Comparison of ENCODE assay signal across 8 cellular contexts in genomic region chr13:46354143-46355087, GRCh38. TPM values are rescaled to one million over a fixed set of nuclear protein-coding genes. Genes with fewer than 3 reads are reported as not detected.
A peak's percentile ranks its signal among the peaks of the same experiment; 100 is the strongest.
DNase-seq lines count a peak whose midpoint lies in the region; ATAC-seq and TF ChIP-seq lines count a peak whose summit lies in the region.

No MANE protein-coding gene starts in this region.

- H3K36me3 ChIP-seq in GM06990 (ENCODE audit: control insufficient read depth, insufficient read depth, low read length), result no peaks in the 10 kb centered on the region; the same call in none of the 2 replicates

- peaks cover 29% of the 10 kb centered on the region for H3K9me3 Mint-ChIP-seq in activated T-helper 1 cell treated with anti-CD3 and anti-CD28 coated beads, Interleukin-12 subunit alpha, Interleukin-12 subunit beta, Interleukin-2, Interleukin-4 antibody, amounts not matched to agents 30 ng/mL and 10 ng/mL and 1 ng/mL, durations not matched to agents 14 hours and 24 hours and 36 hours

- intact Hi-C loops in activated T-helper 1 cell treated with anti-CD3 and anti-CD28 coated beads, Interleukin-12 subunit alpha, Interleukin-12 subunit beta, Interleukin-2, Interleukin-4 antibody, amounts not matched to agents 30 ng/mL and 10 ng/mL and 1 ng/mL, durations not matched to agents 14 hours and 24 hours and 36 hours (cut with micrococcal nuclease), result loop anchor here (1.0 to 10.0 kb wide), 6 partner anchors 13 to 300 kb away; partner anchors contain the start of gene RUBCNL

- peak overlapping the region; percentile 3 for H3K4me3 Mint-ChIP-seq in activated T-helper 1 cell treated with anti-CD3 and anti-CD28 coated beads, Interleukin-12 subunit alpha, Interleukin-12 subunit beta, Interleukin-2, Interleukin-4 antibody, amounts not matched to agents 30 ng/mL and 10 ng/mL and 1 ng/mL, durations not matched to agents 14 hours and 24 hours and 36 hours

- no peaks in the 10 kb centered on the region for H3K27me3 Mint-ChIP-seq in activated T-helper 1 cell treated with anti-CD3 and anti-CD28 coated beads, Interleukin-12 subunit alpha, Interleukin-12 subunit beta, Interleukin-2, Interleukin-4 antibody, amounts not matched to agents 30 ng/mL and 10 ng/mL and 1 ng/mL, durations not matched to agents 14 hours and 24 hours and 36 hours (ENCODE audit: insufficient read depth)

- peak; percentile 37 for DNase-seq in GM06990 (ENCODE audit: extremely low read depth, insufficient read length)
- peak; percentile 53 for DNase-seq in activated T-helper 1 cell treated with anti-CD3 and anti-CD28 coated beads, Interleukin-12 subunit alpha, Interleukin-12 subunit beta, Interleukin-2, Interleukin-4 antibody, amounts not matched to agents 30 ng/mL and 10 ng/mL and 1 ng/mL, durations not matched to agents 14 hours and 24 hours and 36 hours (ENCODE audit: low spot score)
- DNase-seq in myocyte (ENCODE audit: low read depth), result peak; percentile 92
- DNase-seq in cerebellum (ENCODE audit: low spot score), result no peak
- no peak for DNase-seq in COR-L47 (lab: John Stamatoyannopoulos, UW)
- no peak for DNase-seq in NK-92 (lab: John Stamatoyannopoulos, UW; ENCODE audit: unreplicated experiment)

- H3K27me3 ChIP-seq in GM06990 (replicated peaks; ENCODE audit: control insufficient read depth, insufficient read depth, low read length), result no peaks in the 10 kb centered on the region

- H3K36me3 Mint-ChIP-seq in activated T-helper 1 cell treated with anti-CD3 and anti-CD28 coated beads, Interleukin-12 subunit alpha, Interleukin-12 subunit beta, Interleukin-2, Interleukin-4 antibody, amounts not matched to agents 30 ng/mL and 10 ng/mL and 1 ng/mL, durations not matched to agents 14 hours and 24 hours and 36 hours (ENCODE audit: low read depth), result peaks cover 21% of the 10 kb centered on the region

- peaks cover 22% of the 10 kb centered on the region for H3K4me1 Mint-ChIP-seq in activated T-helper 1 cell treated with anti-CD3 and anti-CD28 coated beads, Interleukin-12 subunit alpha, Interleukin-12 subunit beta, Interleukin-2, Interleukin-4 antibody, amounts not matched to agents 30 ng/mL and 10 ng/mL and 1 ng/mL, durations not matched to agents 14 hours and 24 hours and 36 hours (ENCODE audit: low read depth)

- no peak overlapping the region for H3K4me3 ChIP-seq in GM06990 (replicated peaks; ENCODE audit: low read depth, low read length)

- H3K27ac Mint-ChIP-seq in activated T-helper 1 cell treated with anti-CD3 and anti-CD28 coated beads, Interleukin-12 subunit alpha, Interleukin-12 subunit beta, Interleukin-2, Interleukin-4 antibody, amounts not matched to agents 30 ng/mL and 10 ng/mL and 1 ng/mL, durations not matched to agents 14 hours and 24 hours and 36 hours, result peak overlapping the region; percentile 93

- no peak for TF ChIP-seq CTCF in GM06990 (IDR thresholded peaks at IDR 0.05; ENCODE audit: insufficient read depth, low read length, poor library complexity, severe bottlenecking)

- ATAC-seq in HG03565 (IDR thresholded peaks at IDR 0.05; ENCODE audit: unreplicated experiment) (peak; percentile 54), HG03159 (IDR thresholded peaks at IDR 0.05; ENCODE audit: unreplicated experiment) (no peak)

RNA-seq across cellular contexts. Expression of gene RUBCNL, which starts 32.6 kb away (rescaled TPM):
- 1.2 and 2.8 TPM in 2 replicates for total RNA-seq in activated T-helper 1 cell treated with anti-CD3 and anti-CD28 coated beads, Interleukin-12 subunit alpha, Interleukin-12 subunit beta, Interleukin-2, Interleukin-4 antibody, amounts not matched to agents 30 ng/mL and 10 ng/mL and 1 ng/mL, durations not matched to agents 14 hours and 24 hours and 36 hours
- total RNA-seq in myocyte (0.26 and 1.9 TPM in 2 replicates), cerebellum (11.3 TPM)
- 0.61 TPM for polyA plus RNA-seq in myocyte (2012)

Comparison
In these comparisons a context has a peak if more than half of its experiments do, and no peak if none do; other contexts are left out.
1. DNase-seq: peak in GM06990 (single experiment), activated T-helper 1 cell treated with anti-CD3 and anti-CD28 coated beads, Interleukin-12 subunit alpha, Interleukin-12 subunit beta, Interleukin-2, Interleukin-4 antibody, amounts not matched to agents 30 ng/mL and 10 ng/mL and 1 ng/mL, durations not matched to agents 14 hours and 24 hours and 36 hours (single experiment) and myocyte (single experiment); none in cerebellum (single experiment), COR-L47 (single experiment) and NK-92 (single experiment).